ENCODE assay signal across 8 cellular contexts in genomic region chr9:114348906-114349482, GRCh38.
DNase-seq lines count a peak whose midpoint lies in the region; ATAC-seq and TF ChIP-seq lines count a peak whose summit lies in the region.

No MANE protein-coding gene starts in this region.

- peak overlapping the region; percentile 93 for H3K27ac Mint-ChIP-seq in activated naive CD8-positive, alpha-beta T cell treated with anti-CD3 and anti-CD28 coated beads, Interleukin-2, amount 50 U/mL, for 24 hours

- H3K36me3 Mint-ChIP-seq in activated naive CD8-positive, alpha-beta T cell treated with anti-CD3 and anti-CD28 coated beads, Interleukin-2, amount 50 U/mL, for 24 hours (ENCODE audit: low read depth): peaks cover 78% of the 10 kb centered on the region

- peaks cover 76% of the 10 kb centered on the region for H3K4me1 Mint-ChIP-seq in activated naive CD8-positive, alpha-beta T cell treated with anti-CD3 and anti-CD28 coated beads, Interleukin-2, amount 50 U/mL, for 24 hours

- TF ChIP-seq CTCF in GM20000 (IDR thresholded peaks at IDR 0.05; ENCODE audit: extremely low read depth, missing control alignments): no peak

- no peaks in the 10 kb centered on the region for H3K27me3 ChIP-seq in iPS DF 6.9 (ENCODE audit: control insufficient read depth, insufficient read depth, low read length)

- H3K4me3 Mint-ChIP-seq in activated naive CD8-positive, alpha-beta T cell treated with anti-CD3 and anti-CD28 coated beads, Interleukin-2, amount 50 U/mL, for 24 hours: peak overlapping the region; percentile 55

- H3K27ac ChIP-seq in iPS DF 6.9 (ENCODE audit: low read length): no peak overlapping the region

- DNase-seq in COLO829 (ENCODE audit: low spot score) (peak; percentile 98), GM20000 (ENCODE audit: low spot score) (peak; percentile 92), SKM-1 treated with dmso at 0.1 percent for 144 hours (lab: John Stamatoyannopoulos, UW; ENCODE audit: unreplicated experiment) (peak; percentile 69), iPS DF 6.9 (ENCODE audit: low read depth, low spot score) (peak; percentile 48), NCI-H1417 treated with DMSO at 0.1 percent for 48 hours (lab: John Stamatoyannopoulos, UW) (no peak)
- peak; percentile 93 for DNase-seq in activated naive CD8-positive, alpha-beta T cell treated with anti-CD3 and anti-CD28 coated beads, Interleukin-2, amount 50 U/mL, for 24 hours
- DNase-seq in stimulated activated CD4-positive, alpha-beta T cell treated with anti-CD3 and anti-CD28 coated beads, Interleukin-12 subunit alpha, Interleukin-12 subunit beta, amount 100 ng/mL, for 48 hours (ENCODE audit: low read depth in 2 of 3, low spot score in 1 of 3): peak; percentile 86 to 91 (median 88)

- H3K4me1 ChIP-seq in iPS DF 6.9 (ENCODE audit: control insufficient read depth, insufficient read depth, low read length): peaks cover 4% of the 10 kb centered on the region; the same call in 1 of the 2 replicates

- ATAC-seq in HG03565 (IDR thresholded peaks at IDR 0.05; ENCODE audit: unreplicated experiment): peak; percentile 82
- ATAC-seq in activated naive CD8-positive, alpha-beta T cell treated with anti-CD3 and anti-CD28 coated beads, Interleukin-2, amount 50 U/mL, for 24 hours: peak; percentile 96

- H3K9me3 Mint-ChIP-seq in activated naive CD8-positive, alpha-beta T cell treated with anti-CD3 and anti-CD28 coated beads, Interleukin-2, amount 50 U/mL, for 24 hours: no peaks in the 10 kb centered on the region

- H3K9me3 ChIP-seq in iPS DF 6.9 (ENCODE audit: control insufficient read depth, insufficient read depth, low read length): no peaks in the 10 kb centered on the region

- H3K27me3 Mint-ChIP-seq in activated naive CD8-positive, alpha-beta T cell treated with anti-CD3 and anti-CD28 coated beads, Interleukin-2, amount 50 U/mL, for 24 hours: no peaks in the 10 kb centered on the region

- no peak overlapping the region for H3K4me3 ChIP-seq in iPS DF 6.9 (ENCODE audit: low read length)

- WGBS in iPS DF 6.9 (ENCODE audit: insufficient coverage, insufficient read length): no CpG with 5 or more reads among the region's 9 CpGs

- peaks cover 17% of the 10 kb centered on the region for H3K36me3 ChIP-seq in iPS DF 6.9 (ENCODE audit: control insufficient read depth, insufficient read depth, low read length)
